ENCODE assay signal across 19 cellular contexts in genomic region chr6:74182992-74183391, GRCh38.
A peak's percentile ranks its signal among the peaks of the same experiment; 100 is the strongest.
DNase-seq lines count a peak whose midpoint lies in the region; TF ChIP-seq lines count a peak whose summit lies in the region.
"Had no signal": no experiment of that assay in that cellular context is flagged by ENCODE, and none has a peak within 500 bp of the region (broad histone marks: within the 10 kb centered on the region; RNA-seq: fewer than 3 reads in every experiment).

No MANE protein-coding gene starts in this region.

- H3K36me3 ChIP-seq in GM23248 (ENCODE audit: low read depth), result no peaks in the 10 kb centered on the region
- H3K36me3 ChIP-seq: BLaER1 treated with 17β-estradiol and CSF1 and Interleukin-3, amounts not matched to agents 10 nM and 100 nM; cardiac muscle cell; vagina had no signal

- TF ChIP-seq CTCF in AG10803 (conservative IDR thresholded peaks at IDR 0.05; ENCODE audit: low read length), result no peak

- no peaks in the 10 kb centered on the region for H3K9me3 ChIP-seq in GM23248 (ENCODE audit: low read depth)
- H3K9me3 ChIP-seq: BLaER1 treated with 17β-estradiol and CSF1 and Interleukin-3, amounts not matched to agents 10 nM and 100 nM; vagina had no signal

- no peaks in the 10 kb centered on the region for H3K27me3 ChIP-seq in GM23248 (replicated peaks; ENCODE audit: insufficient read depth)
- H3K27me3 ChIP-seq: BLaER1 treated with 17β-estradiol and CSF1 and Interleukin-3, amounts not matched to agents 10 nM and 100 nM; cardiac muscle cell; vagina had no signal

- 14 to 23% methylated on average over 5 of the region's 5 CpGs for WGBS in GM23248 (ENCODE audit: low coverage in 1 of 2, low lambda C conversion rate in 2 of 2, missing lambda C conversion rate in 2 of 2), 2 experiments

- H3K4me1 ChIP-seq in GM23248 (ENCODE audit: insufficient read depth), result 0 out of 2 replicates have a peak, but pooled peaks cover 3% of the 10 kb centered on the region
- H3K4me1 ChIP-seq: BLaER1 treated with 17β-estradiol and CSF1 and Interleukin-3, amounts not matched to agents 10 nM and 100 nM; vagina had no signal

- H2AFZ ChIP-seq in GM23248, result no peak overlapping the region
- H2AFZ ChIP-seq: PC-9 had no signal

- no peaks in the 10 kb centered on the region for H3F3A ChIP-seq in GM23248 (ENCODE audit: insufficient read depth)

- no peaks in the 10 kb centered on the region for H3K79me2 ChIP-seq in GM23248 (ENCODE audit: insufficient read depth)

- in situ Hi-C loops in GM23248 (cut with MboI), result no loop called here

- no peak overlapping the region for H3K27ac ChIP-seq in GM23248
- H3K27ac ChIP-seq: BLaER1 treated with 17β-estradiol and CSF1 and Interleukin-3, amounts not matched to agents 10 nM and 100 nM; cardiac muscle cell; PC-9; vagina had no signal

- H3K4me2 ChIP-seq in GM23248 (ENCODE audit: unreplicated experiment), result no peak overlapping the region
- H3K4me2 ChIP-seq: BLaER1 treated with 17β-estradiol and CSF1 and Interleukin-3, amounts not matched to agents 10 nM and 100 nM; PC-9 had no signal

- no peak overlapping the region for H3K9ac ChIP-seq in GM23248
- H3K9ac ChIP-seq: BLaER1 treated with 17β-estradiol and CSF1 and Interleukin-3, amounts not matched to agents 10 nM and 100 nM had no signal

- no peaks in the 10 kb centered on the region for H3K9me2 ChIP-seq in GM23248 (ENCODE audit: insufficient read depth)

- DNase-seq in AG10803 (ENCODE audit: low read depth), result peak; percentile 60
- DNase-seq in GM23248, result peak; percentile 43
- peak; percentile 83 to 92 for DNase-seq in SHP77 (lab: John Stamatoyannopoulos, UW)
- peak; percentile 25 for DNase-seq in mucosa of gallbladder (ENCODE audit: low spot score)
- DNase-seq in effector CD4-positive, alpha-beta T cell, result no peak
- DNase-seq in NCI-H1105 (lab: John Stamatoyannopoulos, UW), result no peak
- DNase-seq in AML-193 (lab: John Stamatoyannopoulos, UW), result no peak
- no peak for DNase-seq in T-helper 9 cell
- DNase-seq: activated CD4-positive, alpha-beta T cell treated with anti-CD3 and anti-CD28 coated beads, Interleukin-2, amount 50 U/mL, for 48 hours; activated CD4-positive, CD25-positive, alpha-beta regulatory T cell; activated CD8-positive, alpha-beta memory T cell treated with anti-CD3 and anti-CD28 coated beads, Interleukin-2, amount 50 U/mL, for 4 hours; kidney; NCI-H1694; NK-92 treated with Interleukin-12 subunit alpha and Interleukin-12 subunit beta, amount 100 ng/mL, for 24 hours; PC-9; SIG-M5 had no signal

- H4K20me1 ChIP-seq in GM23248 (ENCODE audit: insufficient read depth), result no peaks in the 10 kb centered on the region
- H4K20me1 ChIP-seq: BLaER1 treated with 17β-estradiol and CSF1 and Interleukin-3, amounts not matched to agents 10 nM and 100 nM had no signal

- H3K4me3 ChIP-seq in AG10803 (ENCODE audit: low read length), result no peak overlapping the region
- no peak overlapping the region for H3K4me3 ChIP-seq in GM23248
- H3K4me3 ChIP-seq: BLaER1 treated with 17β-estradiol and CSF1 and Interleukin-3, amounts not matched to agents 10 nM and 100 nM; cardiac muscle cell; PC-9; vagina had no signal

Comparison
In these comparisons a context has a peak if more than half of its experiments do, and no peak if none do; other contexts are left out.
1. DNase-seq: peak in AG10803 (single experiment), GM23248 (single experiment), SHP77 (2 of 2) and mucosa of gallbladder (single experiment); none in effector CD4-positive, alpha-beta T cell (single experiment), NCI-H1105 (single experiment), AML-193 (0 of 2) and T-helper 9 cell (single experiment).